ENCODE assay signal across 15 cellular contexts in genomic region chr1:2151252-2151651, GRCh38. TPM values are rescaled to one million over a fixed set of nuclear protein-coding genes. Genes with fewer than 3 reads are reported as not detected.
A peak's percentile ranks its signal among the peaks of the same experiment; 100 is the strongest.
DNase-seq lines count a peak whose midpoint lies in the region; ATAC-seq and TF ChIP-seq lines count a peak whose summit lies in the region.
"Had no signal": no experiment of that assay in that cellular context is flagged by ENCODE, and none has a peak within 500 bp of the region (broad histone marks: within the 10 kb centered on the region; RNA-seq: fewer than 3 reads in every experiment).

No MANE protein-coding gene starts in this region.

- POLR2A ChIA-PET in activated CD8-positive, alpha-beta T cell treated with anti-CD3 and anti-CD28 coated beads for 36 hours (lab: Charles Lee): no interaction called here

- no peak for ATAC-seq in activated CD8-positive, alpha-beta T cell treated with anti-CD3 and anti-CD28 coated beads for 36 hours
- ATAC-seq in lung (ENCODE audit: insufficient read depth, low FRiP score) (peak; percentile 44), GM23338 (no peak)

- H2AFZ ChIP-seq in GM23338: no peak overlapping the region

- no peaks in the 10 kb centered on the region for H4K20me1 ChIP-seq in GM23338 (replicated peaks; ENCODE audit: insufficient read depth)

- H3K4me1 Mint-ChIP-seq in activated CD8-positive, alpha-beta T cell treated with anti-CD3 and anti-CD28 coated beads for 36 hours (ENCODE audit: low read depth): peaks cover 17% of the 10 kb centered on the region
- no peaks in the 10 kb centered on the region for H3K4me1 Mint-ChIP-seq in GM23338

- H3F3A ChIP-seq in GM23338 (replicated peaks; ENCODE audit: low read depth): no peaks in the 10 kb centered on the region

- H3K27ac ChIP-seq in HL-60 (replicated peaks): peak overlapping the region; percentile 92
- H3K27ac ChIP-seq in lung (ENCODE audit: low read depth in 1 of 2, low read length in 1 of 2): peak overlapping the region in 1 of 2 donors; percentile 52
- no peak overlapping the region for H3K27ac ChIP-seq in GM23338 (ENCODE audit: low read depth)
- H3K27ac ChIP-seq: brain microvascular endothelial cell had no signal

- H3K36me3 Mint-ChIP-seq in activated CD8-positive, alpha-beta T cell treated with anti-CD3 and anti-CD28 coated beads for 36 hours (ENCODE audit: low read depth): peaks cover 4% of the 10 kb centered on the region
- peaks cover 31% of the 10 kb centered on the region for H3K36me3 Mint-ChIP-seq in GM23338 (ENCODE audit: low read depth)

- H3K4me3 Mint-ChIP-seq in activated CD8-positive, alpha-beta T cell treated with anti-CD3 and anti-CD28 coated beads for 36 hours: no peak overlapping the region
- H3K4me3 Mint-ChIP-seq in GM23338: no peak overlapping the region
- H3K4me3 Mint-ChIP-seq: activated naive CD4-positive, alpha-beta T cell treated with anti-CD3 and anti-CD28 coated beads for 36 hours; nephron had no signal

- H3K9me2 ChIP-seq in GM23338 (ENCODE audit: insufficient read depth): peaks cover 10% of the 10 kb centered on the region; the same call in 1 of the 2 replicates

- CTCF ChIA-PET in activated CD8-positive, alpha-beta T cell treated with anti-CD3 and anti-CD28 coated beads for 36 hours (lab: Charles Lee): interaction anchor here (1.0 to 4.5 kb wide), 7 partner anchors 11 to 106 kb away, joined by 3 to 54 read pairs (median 3); partner anchors contain the start of gene FAAP20

- H3K9me3 Mint-ChIP-seq in activated CD8-positive, alpha-beta T cell treated with anti-CD3 and anti-CD28 coated beads for 36 hours: no peaks in the 10 kb centered on the region
- H3K9me3 Mint-ChIP-seq in GM23338: no peaks in the 10 kb centered on the region; the same call in 2 of the 3 replicates
- H3K9me3 Mint-ChIP-seq: activated naive CD4-positive, alpha-beta T cell treated with anti-CD3 and anti-CD28 coated beads for 36 hours had no signal

- intact Hi-C loops in activated CD8-positive, alpha-beta T cell treated with anti-CD3 and anti-CD28 coated beads for 36 hours (cut with micrococcal nuclease): no loop called here

- TF ChIP-seq CTCF in HL-60 (IDR thresholded peaks at IDR 0.05; ENCODE audit: insufficient read depth, low read length): no peak
- no peak for TF ChIP-seq CTCF in activated CD8-positive, alpha-beta T cell treated with anti-CD3 and anti-CD28 coated beads for 36 hours (IDR thresholded peaks at IDR 0.05)
- no peak for TF ChIP-seq CTCF in lung (IDR thresholded peaks at IDR 0.05; ENCODE audit: control extremely low read depth, extremely low read depth)
- no peak for TF ChIP-seq CTCF in GM23338 (conservative IDR thresholded peaks at IDR 0.05; ENCODE audit: low read depth in 2 of 2)

- peaks cover 0 to 12% of the 10 kb centered on the region in 2 donors for H3K36me3 ChIP-seq in lung (ENCODE audit: control insufficient read depth in 2 of 2, insufficient read depth in 2 of 2, low read length in 2 of 2)
- H3K36me3 ChIP-seq in GM23338 (ENCODE audit: insufficient read depth): no peaks in the 10 kb centered on the region; the same call in 1 of the 2 replicates
- H3K36me3 ChIP-seq: brain microvascular endothelial cell had no signal

- DNase-seq in CD1c-positive myeloid dendritic cell (ENCODE audit: extremely low spot score) (peak; percentile 60), HL-60 (ENCODE audit: low read depth in 1 of 2, low spot score in 1 of 2) (peak; percentile 99 to 100), lung (ENCODE audit: low spot score) (no peak), GM23338 (ENCODE audit: low spot score) (no peak), NCI-H2081 treated with DMSO at 0.1 percent for 48 hours (lab: John Stamatoyannopoulos, UW) (no peak)
- DNase-seq in activated CD8-positive, alpha-beta T cell treated with anti-CD3 and anti-CD28 coated beads for 36 hours: peak; percentile 32
- no peak for DNase-seq in stimulated activated naive CD4-positive, alpha-beta T cell (lab: John Stamatoyannopoulos, UW)
- DNase-seq: activated naive CD4-positive, alpha-beta T cell treated with anti-CD3 and anti-CD28 coated beads for 36 hours; brain microvascular endothelial cell; DMS53; effector CD4-positive, alpha-beta T cell; Karpas-422; NCI-H1930; NCI-H524 treated with DMSO at 0.1 percent for 48 hours had no signal

- H3K27me3 ChIP-seq in HL-60 (ENCODE audit: insufficient read depth, poor library complexity, severe bottlenecking) (no peaks in the 10 kb centered on the region), lung (ENCODE audit: control insufficient read depth, insufficient read depth) (no peaks in the 10 kb centered on the region), GM23338 (ENCODE audit: insufficient read depth) (no peaks in the 10 kb centered on the region)
- H3K27me3 ChIP-seq: brain microvascular endothelial cell had no signal

- H3K4me2 ChIP-seq in GM23338: no peak overlapping the region

- H3K4me1 ChIP-seq in lung (ENCODE audit: control insufficient read depth in 2 of 2, insufficient read depth in 2 of 2, low read length in 2 of 2) (peaks cover 0 to 7% of the 10 kb centered on the region in 2 donors), GM23338 (ENCODE audit: insufficient read depth) (no peaks in the 10 kb centered on the region)

- peaks cover 0 to 4% of the 10 kb centered on the region in 2 donors for H3K9me3 ChIP-seq in lung (ENCODE audit: control insufficient read depth in 2 of 2, insufficient read depth in 1 of 2, low read length in 1 of 2)

- H3K4me3 ChIP-seq in HL-60 (replicated peaks; ENCODE audit: insufficient read depth, low read length) (no peak overlapping the region), lung (no peak overlapping the region), GM23338 (no peak overlapping the region)

- WGBS in lung, 2 donors: 23 to 54% methylated on average over 10 of the region's 10 CpGs

- H3K27ac Mint-ChIP-seq in activated CD8-positive, alpha-beta T cell treated with anti-CD3 and anti-CD28 coated beads for 36 hours: no peak overlapping the region
- no peak overlapping the region for H3K27ac Mint-ChIP-seq in GM23338
- H3K27ac Mint-ChIP-seq: activated naive CD4-positive, alpha-beta T cell treated with anti-CD3 and anti-CD28 coated beads for 36 hours; nephron had no signal

- no peaks in the 10 kb centered on the region for H3K27me3 Mint-ChIP-seq in activated CD8-positive, alpha-beta T cell treated with anti-CD3 and anti-CD28 coated beads for 36 hours
- peaks cover 4% of the 10 kb centered on the region for H3K27me3 Mint-ChIP-seq in GM23338 (ENCODE audit: insufficient read depth, low read depth, poor library complexity)

- H3K79me2 ChIP-seq in GM23338 (replicated peaks; ENCODE audit: insufficient read depth): peaks cover 6% of the 10 kb centered on the region; the same call in 1 of the 2 replicates

TF ChIP-seq in GM23338, 12 proteins besides CTCF, POLR2A, EP300 and RAD21:
- no peak for TF ChIP-seq REST (IDR thresholded peaks at IDR 0.05; ENCODE audit: unreplicated experiment)
- TF ChIP-seq EZH2 (IDR thresholded peaks at IDR 0.05; ENCODE audit: low read depth, unreplicated experiment): no peak

RNA-seq across cellular contexts. Expression of gene FAAP20, which starts 43.3 kb away (rescaled TPM):
- total RNA-seq in activated CD8-positive, alpha-beta T cell treated with anti-CD3 and anti-CD28 coated beads for 36 hours: 10 to 100 TPM; 64.7 to 71.7 TPM
- total RNA-seq in lung: 10 to 100 TPM; 16.8 to 71.6 TPM
- polyA plus RNA-seq in lung (10 to 100 TPM; 65.2 to 87.9 TPM), GM23338 (2016; fragmentation: Nextera tagmentation; extraction: Ambion mirVana) (167 and 173 TPM in 2 replicates)
- 54.3 and 79.1 TPM in 2 replicates for total RNA-seq in GM23338 (2014; rRNA removed; shearing (Covaris generic))

Comparison
In these comparisons a context has a peak if more than half of its experiments do, and no peak if none do; other contexts are left out.
1. DNase-seq: peak in CD1c-positive myeloid dendritic cell (single experiment), HL-60 (2 of 2) and activated CD8-positive, alpha-beta T cell treated with anti-CD3 and anti-CD28 coated beads for 36 hours (single experiment); none in lung (single experiment), GM23338 (single experiment), stimulated activated naive CD4-positive, alpha-beta T cell (0 of 6) and NCI-H2081 treated with DMSO at 0.1 percent for 48 hours (single experiment).